Comparison of ENCODE assay signal across 7 cellular contexts in genomic region chr19:55581145-55581827, GRCh38. TPM values are rescaled to one million over a fixed set of nuclear protein-coding genes. Genes with fewer than 3 reads are reported as not detected.
DNase-seq lines count a peak whose midpoint lies in the region; ATAC-seq and TF ChIP-seq lines count a peak whose summit lies in the region.

No MANE protein-coding gene starts in this region.

- peaks cover 3% of the 10 kb centered on the region for H3K23me2 ChIP-seq in H9 (ENCODE audit: insufficient read length, low read depth, low read length, poor library complexity, severe bottlenecking)

- WGBS in H9 (ENCODE audit: extremely low coverage, insufficient read length, low lambda C conversion rate): no CpG with 5 or more reads among the region's 12 CpGs

- no peak overlapping the region; a peak in 1 of 7 replicates for H3K27ac Mint-ChIP-seq in H9

- no peak for ATAC-seq in HG02571 (IDR thresholded peaks at IDR 0.05; ENCODE audit: unreplicated experiment)

- H3K27me3 ChIP-seq in H9 (ENCODE audit: insufficient read depth, low read length): no peaks in the 10 kb centered on the region
- H3K27me3 ChIP-seq in SU-DHL-6 (ENCODE audit: low read length): no peaks in the 10 kb centered on the region

- H4K20me1 ChIP-seq in H9 (ENCODE audit: control insufficient read depth, insufficient read depth, insufficient read length) (no peaks in the 10 kb centered on the region), SU-DHL-6 (ENCODE audit: low read depth, low read length) (no peaks in the 10 kb centered on the region)

- H3K4me3 ChIP-seq in SU-DHL-6 (ENCODE audit: insufficient read depth, low read length, poor library complexity, severe bottlenecking) (peak overlapping the region; percentile 87), fibroblast of pulmonary artery (replicated peaks; ENCODE audit: low read depth, low read length) (peak overlapping the region; percentile 93), retinal pigment epithelial cell (ENCODE audit: low read length) (peak overlapping the region; percentile 89)

- H3K14ac ChIP-seq in H9 (ENCODE audit: insufficient read depth, low read length): no peak overlapping the region

- H3K9me3 ChIP-seq in H9 (ENCODE audit: control insufficient read depth, low read depth, low read length) (no peaks in the 10 kb centered on the region), SU-DHL-6 (ENCODE audit: insufficient read depth, low read length) (no peaks in the 10 kb centered on the region)

- H3K9ac ChIP-seq in H9 (ENCODE audit: extremely low read depth, insufficient read length, low read length): no peak overlapping the region
- H3K9ac ChIP-seq in SU-DHL-6 (ENCODE audit: low read length): peak overlapping the region; percentile 81

- H3F3A ChIP-seq in SU-DHL-6 (ENCODE audit: insufficient read depth): 0 out of 2 replicates have a peak, but pooled peaks cover 3% of the 10 kb centered on the region

- H3K27ac ChIP-seq in H9 (ENCODE audit: insufficient read length, low read depth, low read length) (no peak overlapping the region), SU-DHL-6 (ENCODE audit: low read depth, low read length) (no peak overlapping the region)

- TF ChIP-seq CTCF in H9 (conservative IDR thresholded peaks at IDR 0.05) (no peak), SU-DHL-6 (IDR thresholded peaks at IDR 0.05; ENCODE audit: insufficient read depth, low read length, poor library complexity, severe bottlenecking) (no peak), fibroblast of pulmonary artery (IDR thresholded peaks at IDR 0.05; ENCODE audit: low read length, missing control alignments) (no peak), retinal pigment epithelial cell (conservative IDR thresholded peaks at IDR 0.05; ENCODE audit: low read depth, low read length) (no peak)

- no peak overlapping the region for H3K18ac ChIP-seq in H9 (ENCODE audit: insufficient read length, low read depth, low read length)

- peaks cover 1% of the 10 kb centered on the region; the same call in 1 of the 2 replicates for H3K79me2 ChIP-seq in H9 (ENCODE audit: insufficient read depth, low read length)
- H3K79me2 ChIP-seq in SU-DHL-6 (ENCODE audit: insufficient read depth, low read length): no peaks in the 10 kb centered on the region

- peaks cover 14 to 21% of the 10 kb centered on the region in 2 experiments for H3K4me1 Mint-ChIP-seq in H9

- no peak overlapping the region for H2BK15ac ChIP-seq in H9 (ENCODE audit: low read depth, low read length)

- no peaks in the 10 kb centered on the region for H3K9me3 Mint-ChIP-seq in H9

- peak overlapping the region; percentile 89 to 95 for H3K4me3 Mint-ChIP-seq in H9

- DNase-seq in H9: peak; percentile 63
- no peak for DNase-seq in fibroblast of pulmonary artery (ENCODE audit: low read depth)
- no peak for DNase-seq in retinal pigment epithelial cell (ENCODE audit: low read depth)
- no peak for DNase-seq in cerebellum (ENCODE audit: low spot score)
- DNase-seq in stimulated activated CD4-positive, alpha-beta T cell treated with anti-CD3 and anti-CD28 coated beads, Interleukin-2, amount 100 ng/mL, for 48 hours: no peak

- no peak overlapping the region for H3K56ac ChIP-seq in H9 (ENCODE audit: insufficient read length, low read depth, low read length)

- H3K4me2 ChIP-seq in H9 (ENCODE audit: insufficient read depth, insufficient read length, low read length) (peak overlapping the region; percentile 76), SU-DHL-6 (ENCODE audit: low read depth, low read length, poor library complexity, severe bottlenecking) (peak overlapping the region; percentile 57)

- H3K27me3 Mint-ChIP-seq in H9 (ENCODE audit: low read depth): peaks cover 9% of the 10 kb centered on the region

- no peak overlapping the region for H2BK5ac ChIP-seq in H9 (ENCODE audit: insufficient read length, low read length)

- H4K5ac ChIP-seq in H9 (ENCODE audit: insufficient read length, low read depth, low read length): no peak overlapping the region

- peaks cover 3% of the 10 kb centered on the region for H3K79me1 ChIP-seq in H9 (ENCODE audit: insufficient read depth, low read depth, low read length, poor library complexity, severe bottlenecking)

- H4K8ac ChIP-seq in H9 (replicated peaks; ENCODE audit: insufficient read length, low read depth, low read length): no peak overlapping the region

- H4K91ac ChIP-seq in H9 (ENCODE audit: insufficient read length, low read depth, low read length): no peak overlapping the region

- no peak overlapping the region for H2BK20ac ChIP-seq in H9 (ENCODE audit: low read depth, low read length, poor library complexity, severe bottlenecking)

- no peak overlapping the region for H2BK120ac ChIP-seq in H9 (ENCODE audit: low read depth, low read length, poor library complexity, severe bottlenecking)

- H3K4me1 ChIP-seq in H9 (ENCODE audit: insufficient read depth, low read length): no peaks in the 10 kb centered on the region

- no peaks in the 10 kb centered on the region for H3K9me2 ChIP-seq in SU-DHL-6 (replicated peaks; ENCODE audit: insufficient read depth, low read length)

- H2AK5ac ChIP-seq in H9 (ENCODE audit: insufficient read length, low read length): no peak overlapping the region

- no peak overlapping the region for H3T11ph ChIP-seq in H9 (ENCODE audit: low read length)

- H2BK12ac ChIP-seq in H9 (ENCODE audit: insufficient read length, low read depth, low read length): no peak overlapping the region

- no peaks in the 10 kb centered on the region for H3K36me3 ChIP-seq in SU-DHL-6 (ENCODE audit: low read length)

- H2AFZ ChIP-seq in H9 (ENCODE audit: low read length) (no peak overlapping the region), SU-DHL-6 (ENCODE audit: low read depth, low read length, severe bottlenecking) (peak overlapping the region; percentile 90)

- H3K23ac ChIP-seq in H9 (ENCODE audit: insufficient read length, low read depth, low read length): no peak overlapping the region

- H3K36me3 Mint-ChIP-seq in H9 (ENCODE audit: insufficient read depth in 1 of 3, low read depth in 3 of 3): peaks cover 9 to 21% (median 14%) of the 10 kb centered on the region in 3 experiments

- no peak overlapping the region for H3K4ac ChIP-seq in H9 (ENCODE audit: low read depth, low read length)

RNA-seq across cellular contexts. Expression of gene ZNF579, which starts 0.6 kb away (rescaled TPM):
- total RNA-seq in H9 (2021) (19.9 and 21.5 TPM in 2 replicates), cerebellum (3.9 TPM)

RNA-seq across cellular contexts. Expression of gene FIZ1, which starts 18.0 kb away (rescaled TPM):
- 21.5 and 25.2 TPM in 2 replicates for total RNA-seq in H9 (2021)
- 2.2 TPM for total RNA-seq in cerebellum

RNA-seq across cellular contexts. Expression of gene ZNF524, which starts 18.8 kb away (rescaled TPM):
- total RNA-seq in H9 (2021) (2.9 and 3.0 TPM in 2 replicates), cerebellum (3.6 TPM)

RNA-seq across cellular contexts. Expression of gene ZNF865, which starts 24.2 kb away (rescaled TPM):
- total RNA-seq in H9 (2021): 13.8 and 14.3 TPM in 2 replicates
- 1.7 TPM for total RNA-seq in cerebellum

RNA-seq across cellular contexts. Expression of gene SBK3, which starts 35.9 kb away (rescaled TPM):
- total RNA-seq in H9 (2021) (0.48 and 0.70 TPM in 2 replicates), cerebellum (not detected)
